Comparison of ENCODE assay signal across 23 cellular contexts in genomic region chr5:179588166-179588565, GRCh38.
"Had no signal": no experiment of that assay in that cellular context is flagged by ENCODE, and none has a peak within 500 bp of the region (broad histone marks: within the 10 kb centered on the region; RNA-seq: fewer than 3 reads in every experiment).

No MANE protein-coding gene starts in this region.

- H3K27me3 Mint-ChIP-seq: activated CD8-positive, alpha-beta T cell treated with anti-CD3 and anti-CD28 coated beads for 36 hours; activated naive CD4-positive, alpha-beta T cell treated with anti-CD3 and anti-CD28 coated beads, Interleukin-2, amount 50 U/mL, for 24 hours; naive thymus-derived CD4-positive, alpha-beta T cell; stimulated activated naive CD8-positive, alpha-beta T cell treated with anti-CD3 and anti-CD28 coated beads, Interleukin-15, Interleukin-2, amounts not matched to agents 100 ng/mL and 50 ng/mL, for 24 hours; T-cell; type B pancreatic cell had no signal

- H3K4me1 Mint-ChIP-seq: activated naive CD4-positive, alpha-beta T cell treated with anti-CD3 and anti-CD28 coated beads, Interleukin-2, amount 50 U/mL, for 24 hours; T-cell had no signal

- H3K27ac ChIP-seq: breast epithelium, gastroesophageal sphincter, heart left ventricle, neutrophil, parathyroid adenoma, suprapubic skin had no signal

- H3K9ac ChIP-seq: parathyroid adenoma had no signal

- H3K4me3 ChIP-seq: breast epithelium, gastroesophageal sphincter, heart left ventricle, mucosa of descending colon, suprapubic skin had no signal

- DNase-seq: activated CD4-positive, alpha-beta T cell treated with anti-CD3 and anti-CD28 coated beads for 48 hours; activated CD4-positive, CD25-positive, alpha-beta regulatory T cell; activated CD8-positive, alpha-beta T cell treated with anti-CD3 and anti-CD28 coated beads for 36 hours; activated gamma-delta T cell; cortex of kidney; heart left ventricle; left ventricle myocardium superior; mucosa of descending colon; naive thymus-derived CD4-positive, alpha-beta T cell; stimulated activated CD4-positive, alpha-beta T cell treated with anti-CD3 and anti-CD28 coated beads, Interleukin-12 subunit alpha, Interleukin-12 subunit beta, amount 100 ng/mL, for 4 hours; stimulated activated CD4-positive, alpha-beta T cell treated with anti-CD3 and anti-CD28 coated beads, Interleukin-1b, Interleukin-23, amount 100 ng/mL, for 48 hours; stimulated activated CD8-positive, alpha-beta memory T cell treated with anti-CD3 and anti-CD28 coated beads, Interleukin-4, amount 100 ng/mL, for 48 hours; T-cell; T-helper 9 cell had no signal

- H3K9me3 ChIP-seq: breast epithelium, gastroesophageal sphincter, heart left ventricle, mucosa of descending colon, neutrophil, suprapubic skin had no signal

- H3K27ac Mint-ChIP-seq: activated CD8-positive, alpha-beta T cell treated with anti-CD3 and anti-CD28 coated beads for 36 hours; activated naive CD4-positive, alpha-beta T cell treated with anti-CD3 and anti-CD28 coated beads, Interleukin-2, amount 50 U/mL, for 24 hours; stimulated activated naive CD8-positive, alpha-beta T cell treated with anti-CD3 and anti-CD28 coated beads, Interleukin-15, Interleukin-2, amounts not matched to agents 100 ng/mL and 50 ng/mL, for 24 hours; T-cell; type B pancreatic cell had no signal

- H3K4me1 ChIP-seq: breast epithelium, gastroesophageal sphincter, heart left ventricle, parathyroid adenoma, suprapubic skin had no signal

- H2AFZ ChIP-seq: parathyroid adenoma had no signal

- H3K4me3 Mint-ChIP-seq: activated CD8-positive, alpha-beta T cell treated with anti-CD3 and anti-CD28 coated beads for 36 hours; activated naive CD4-positive, alpha-beta T cell treated with anti-CD3 and anti-CD28 coated beads, Interleukin-2, amount 50 U/mL, for 24 hours; naive thymus-derived CD4-positive, alpha-beta T cell; stimulated activated naive CD8-positive, alpha-beta T cell treated with anti-CD3 and anti-CD28 coated beads, Interleukin-15, Interleukin-2, amounts not matched to agents 100 ng/mL and 50 ng/mL, for 24 hours; T-cell; type B pancreatic cell had no signal

- ATAC-seq: activated CD8-positive, alpha-beta T cell treated with anti-CD3 and anti-CD28 coated beads for 36 hours; esophagus mucosa; gastroesophageal sphincter; heart left ventricle; left ventricle myocardium superior; mucosa of descending colon; naive thymus-derived CD4-positive, alpha-beta T cell; T-cell had no signal

- H3K9me3 Mint-ChIP-seq: activated CD8-positive, alpha-beta T cell treated with anti-CD3 and anti-CD28 coated beads for 36 hours; activated naive CD4-positive, alpha-beta T cell treated with anti-CD3 and anti-CD28 coated beads, Interleukin-2, amount 50 U/mL, for 24 hours; naive thymus-derived CD4-positive, alpha-beta T cell; stimulated activated naive CD8-positive, alpha-beta T cell treated with anti-CD3 and anti-CD28 coated beads, Interleukin-15, Interleukin-2, amounts not matched to agents 100 ng/mL and 50 ng/mL, for 24 hours; T-cell; type B pancreatic cell had no signal

- H3K27me3 ChIP-seq: breast epithelium, gastroesophageal sphincter, heart left ventricle, neutrophil, suprapubic skin had no signal
